Comparison of ENCODE assay signal across 8 cellular contexts in the genomic region with DNA sequence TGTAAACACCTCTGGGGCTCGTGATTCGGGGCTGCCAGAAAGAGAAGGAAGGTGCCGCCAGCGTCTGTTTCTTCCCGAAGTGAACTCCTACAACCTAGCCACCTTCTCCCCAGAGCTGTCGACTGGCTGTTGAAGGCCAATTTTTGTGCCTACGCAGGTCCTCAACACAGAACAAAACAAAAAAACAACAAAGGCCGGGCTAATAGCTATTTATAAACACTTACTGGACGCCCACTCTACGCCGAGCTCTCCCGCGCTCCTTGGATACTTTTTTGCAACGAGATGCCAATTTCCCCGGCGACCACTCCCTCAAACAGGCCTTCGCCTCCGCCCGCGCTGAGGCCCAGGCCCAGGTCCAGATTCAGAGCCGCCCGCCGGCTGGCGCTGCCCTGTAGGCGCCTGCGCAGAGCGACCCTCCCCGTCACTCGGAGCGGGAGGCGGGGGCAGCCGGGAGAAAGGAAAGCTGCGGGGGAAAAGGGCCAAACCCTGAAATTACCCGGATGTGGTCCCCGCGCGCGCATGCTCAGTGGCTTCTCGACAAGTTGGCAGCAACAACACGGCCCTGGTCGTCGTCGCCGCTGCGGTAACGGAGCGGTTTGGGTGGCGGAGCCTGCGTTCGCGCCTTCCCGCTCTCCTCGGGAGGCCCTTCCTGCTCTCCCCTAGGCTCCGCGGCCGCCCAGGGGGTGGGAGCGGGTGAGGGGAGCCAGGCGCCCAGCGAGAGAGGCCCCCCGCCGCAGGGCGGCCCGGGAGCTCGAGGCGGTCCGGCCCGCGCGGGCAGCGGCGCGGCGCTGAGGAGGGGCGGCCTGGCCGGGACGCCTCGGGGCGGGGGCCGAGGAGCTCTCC. TPM values are rescaled to one million over a fixed set of nuclear protein-coding genes. Genes with fewer than 3 reads are reported as not detected.
DNase-seq lines count a peak whose midpoint lies in the region; ATAC-seq and TF ChIP-seq lines count a peak whose summit lies in the region.

SMAD4 (plus strand) TSS at position 520 of the 843 bp plus-strand sequence. CDS start 16,834 bp downstream, outside the sequence.

- H3K9ac ChIP-seq in iPS-18a (ENCODE audit: low read length) (peak within 1 kb of the TSS; percentile 78), skeletal muscle satellite cell (ENCODE audit: low read depth, low read length) (peak within 1 kb of the TSS; percentile 91)

- peak within 1 kb of the TSS; percentile 88 for H3K27ac ChIP-seq in ACC112 (ENCODE audit: low read depth, low read length)
- H3K27ac ChIP-seq in VCaP, result peak within 1 kb of the TSS; percentile 98
- peak within 1 kb of the TSS; percentile 55 for H3K27ac ChIP-seq in iPS-18a (ENCODE audit: low read length)

- peak within 1 kb of the TSS; percentile 98 for H3K4me2 ChIP-seq in skeletal muscle satellite cell (ENCODE audit: low read length)

- H2AFZ ChIP-seq in ACC112 (ENCODE audit: low read length, unreplicated experiment), result peak within 1 kb of the TSS; percentile 99

- ATAC-seq in GM18870 (IDR thresholded peaks at IDR 0.05; ENCODE audit: unreplicated experiment), result peak; percentile 61
- ATAC-seq in HG03108 (IDR thresholded peaks at IDR 0.05; ENCODE audit: unreplicated experiment), result peak; percentile 60

- H3K4me1 ChIP-seq in ACC112 (ENCODE audit: control insufficient read depth, insufficient read depth, low read length, unreplicated experiment) (peaks cover 22% of the 10 kb centered on the region), iPS-18a (ENCODE audit: control insufficient read depth, low read depth, low read length) (peaks cover 46% of the 10 kb centered on the region), skeletal muscle satellite cell (ENCODE audit: control insufficient read depth, insufficient read depth, low read length) (peaks cover 21% of the 10 kb centered on the region)

- peak within 1 kb of the TSS; percentile 99 for H3K4me3 ChIP-seq in ACC112 (ENCODE audit: low read depth, low read length)
- peak within 1 kb of the TSS; percentile 97 for H3K4me3 ChIP-seq in iPS-18a (ENCODE audit: low read length)
- H3K4me3 ChIP-seq in skeletal muscle satellite cell (ENCODE audit: low read length), result peak within 1 kb of the TSS; percentile 98

- H3K27me3 ChIP-seq in ACC112 (ENCODE audit: insufficient read depth, low read length) (no peaks in the 10 kb centered on the region), iPS-18a (ENCODE audit: control insufficient read depth, insufficient read depth, low read length) (no peaks in the 10 kb centered on the region), skeletal muscle satellite cell (ENCODE audit: control insufficient read depth, insufficient read depth, low read length) (no peaks in the 10 kb centered on the region)

- H3K36me3 ChIP-seq in ACC112 (ENCODE audit: insufficient read depth, low read length) (peaks cover 14% of the 10 kb centered on the region; the same call in 1 of the 2 replicates), iPS-18a (ENCODE audit: control insufficient read depth, low read depth, low read length) (peaks cover 5% of the 10 kb centered on the region), skeletal muscle satellite cell (ENCODE audit: insufficient read depth, low read length) (peaks cover 26% of the 10 kb centered on the region)

- in situ Hi-C loops in T47D (cut with HindIII; ENCODE audit: low pct_unique_long_range_greater_than_20kb, low sequenced_read_pairs), result no loop called here

- H3K9me3 ChIP-seq in iPS-18a (ENCODE audit: control insufficient read depth, low read depth, low read length), result no peaks in the 10 kb centered on the region
- no peaks in the 10 kb centered on the region for H3K9me3 ChIP-seq in skeletal muscle satellite cell (replicated peaks; ENCODE audit: low read length)

- no peak for TF ChIP-seq CTCF in VCaP (conservative IDR thresholded peaks at IDR 0.05)

- peak; percentile 93 for DNase-seq in NCI-H2171 treated with DMSO at 0.1 percent for 48 hours (lab: John Stamatoyannopoulos, UW)
- DNase-seq in T47D (ENCODE audit: low read depth in 1 of 2, low spot score in 1 of 2), result peak; percentile 73 to 94

- H3K79me2 ChIP-seq in ACC112 (ENCODE audit: control insufficient read depth, insufficient read depth, low read length, unreplicated experiment), result peaks cover 71% of the 10 kb centered on the region

RNA-seq across cellular contexts. Expression of gene SMAD4, which starts in this region (rescaled TPM):
- 49.4 and 71.6 TPM in 2 replicates for total RNA-seq in skeletal muscle satellite cell (2012; rRNA removed)

Comparison
In these comparisons a context has a peak if more than half of its experiments do, and no peak if none do; other contexts are left out.
1. Peak in every context shown above with its lines: DNase-seq, ATAC-seq, H3K4me3 ChIP-seq and H3K27ac ChIP-seq.